8 cellular contexts compared by ENCODE assay signal in the genomic region with DNA sequence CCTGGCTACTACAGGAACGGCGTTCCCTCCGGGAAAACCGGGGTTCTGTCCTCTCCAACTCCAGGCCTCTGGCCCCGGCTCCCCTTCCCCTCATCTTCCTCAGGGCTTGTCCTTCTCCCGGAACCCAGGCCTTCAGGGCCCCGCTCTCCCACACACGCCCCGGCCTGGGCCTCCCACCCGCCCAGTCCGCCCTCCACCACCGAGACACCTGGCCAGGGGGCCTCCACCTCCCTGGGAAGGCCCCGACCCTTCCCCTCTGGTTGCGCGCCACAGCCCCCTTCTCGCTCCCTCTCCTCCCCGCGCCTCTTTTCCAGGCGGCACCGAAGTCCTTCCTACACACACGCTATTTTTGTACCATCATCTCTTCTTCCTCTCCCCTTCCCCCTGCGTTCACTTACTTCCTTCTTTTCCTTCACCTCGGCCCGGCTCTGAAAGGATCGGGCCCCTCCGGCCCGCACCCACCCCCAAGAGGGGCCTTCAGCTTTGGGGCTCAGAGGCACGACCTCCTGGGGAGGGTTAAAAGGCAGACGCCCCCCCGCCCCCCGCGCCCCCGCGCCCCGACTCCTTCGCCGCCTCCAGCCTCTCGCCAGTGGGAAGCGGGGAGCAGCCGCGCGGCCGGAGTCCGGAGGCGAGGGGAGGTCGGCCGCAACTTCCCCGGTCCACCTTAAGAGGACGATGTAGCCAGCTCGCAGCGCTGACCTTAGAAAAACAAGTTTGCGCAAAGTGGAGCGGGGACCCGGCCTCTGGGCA. TPM values are rescaled to one million over a fixed set of nuclear protein-coding genes. Genes with fewer than 3 reads are reported as not detected.
DNase-seq lines count a peak whose midpoint lies in the region; ATAC-seq and TF ChIP-seq lines count a peak whose summit lies in the region.

No MANE protein-coding gene starts in this region.

- no peaks in the 10 kb centered on the region for H3K36me3 Mint-ChIP-seq in activated CD8-positive, alpha-beta T cell treated with anti-CD3 and anti-CD28 coated beads for 36 hours (ENCODE audit: low read depth)
- no peaks in the 10 kb centered on the region for H3K36me3 Mint-ChIP-seq in activated CD8-positive, alpha-beta T cell treated with anti-CD3 and anti-CD28 coated beads, Interleukin-2, amount 10 ng/mL, durations not matched to agents 7 days and 5 days (ENCODE audit: low read depth)
- no peaks in the 10 kb centered on the region for H3K36me3 Mint-ChIP-seq in memory B cell

- H3K4me3 ChIP-seq in transverse colon, result peak overlapping the region; percentile 50 to 73 (median 64)

- no peak for TF ChIP-seq CTCF in activated CD8-positive, alpha-beta T cell treated with anti-CD3 and anti-CD28 coated beads for 36 hours (IDR thresholded peaks at IDR 0.05)
- TF ChIP-seq CTCF in transverse colon (IDR thresholded peaks at IDR 0.05), result no peak

- no peak overlapping the region for H3K27ac Mint-ChIP-seq in activated CD8-positive, alpha-beta T cell treated with anti-CD3 and anti-CD28 coated beads for 36 hours
- H3K27ac Mint-ChIP-seq in activated CD8-positive, alpha-beta T cell treated with anti-CD3 and anti-CD28 coated beads, Interleukin-2, amount 10 ng/mL, durations not matched to agents 7 days and 5 days, result no peak overlapping the region
- peak overlapping the region; percentile 65 for H3K27ac Mint-ChIP-seq in memory B cell

- peak overlapping the region; percentile 90 for H3K27ac ChIP-seq in caudate nucleus (ENCODE audit: low read depth, low read length)
- H3K27ac ChIP-seq in transverse colon, result peak overlapping the region; percentile 80 to 90 (median 86)

- ATAC-seq in activated CD8-positive, alpha-beta T cell treated with anti-CD3 and anti-CD28 coated beads for 36 hours, result no peak
- no peak for ATAC-seq in activated CD8-positive, alpha-beta T cell treated with anti-CD3 and anti-CD28 coated beads, Interleukin-2, amount 10 ng/mL, durations not matched to agents 7 days and 5 days
- ATAC-seq in memory B cell (ENCODE audit: low read depth) (no peak), HG03045 (IDR thresholded peaks at IDR 0.05; ENCODE audit: unreplicated experiment) (no peak)

- POLR2A ChIA-PET in activated CD8-positive, alpha-beta T cell treated with anti-CD3 and anti-CD28 coated beads for 36 hours (lab: Charles Lee), result no interaction called here
- POLR2A ChIA-PET in activated CD8-positive, alpha-beta T cell treated with anti-CD3 and anti-CD28 coated beads, Interleukin-2, amount 10 ng/mL, durations not matched to agents 7 days and 5 days (lab: Charles Lee), result no interaction called here

- intact Hi-C loops in activated CD8-positive, alpha-beta T cell treated with anti-CD3 and anti-CD28 coated beads for 36 hours (cut with micrococcal nuclease), result no loop called here
- intact Hi-C loops in transverse colon (cut with DNase I; ENCODE audit: low total_unique reads), result loop anchor here (10.0 kb wide), 1 partner anchor 49 kb away; no protein-coding TSS in a partner anchor

- H3K4me1 Mint-ChIP-seq in activated CD8-positive, alpha-beta T cell treated with anti-CD3 and anti-CD28 coated beads for 36 hours (ENCODE audit: low read depth), result no peaks in the 10 kb centered on the region
- H3K4me1 Mint-ChIP-seq in activated CD8-positive, alpha-beta T cell treated with anti-CD3 and anti-CD28 coated beads, Interleukin-2, amount 10 ng/mL, durations not matched to agents 7 days and 5 days (ENCODE audit: low read depth), result no peaks in the 10 kb centered on the region
- H3K4me1 Mint-ChIP-seq in memory B cell, result peaks cover 38% of the 10 kb centered on the region

- TF ChIP-seq POLR2A in transverse colon (IDR thresholded peaks at IDR 0.05), result no peak

- no peak for DNase-seq in activated CD8-positive, alpha-beta T cell treated with anti-CD3 and anti-CD28 coated beads for 36 hours
- no peak for DNase-seq in activated CD8-positive, alpha-beta T cell treated with anti-CD3 and anti-CD28 coated beads, Interleukin-2, amount 10 ng/mL, durations not matched to agents 7 days and 5 days
- peak in 25 of 61 donors; percentile 27 to 76 (median 55) for DNase-seq in caudate nucleus (lab: John Stamatoyannopoulos, UW)
- no peak for DNase-seq in memory B cell (ENCODE audit: low spot score in 2 of 2)
- no peak for DNase-seq in transverse colon
- no peak for DNase-seq in GM19240 (ENCODE audit: insufficient read length, low spot score)
- DNase-seq in SHP77 (lab: John Stamatoyannopoulos, UW), result no peak

- H3K27me3 Mint-ChIP-seq in activated CD8-positive, alpha-beta T cell treated with anti-CD3 and anti-CD28 coated beads for 36 hours, result peaks cover 43% of the 10 kb centered on the region
- H3K27me3 Mint-ChIP-seq in activated CD8-positive, alpha-beta T cell treated with anti-CD3 and anti-CD28 coated beads, Interleukin-2, amount 10 ng/mL, durations not matched to agents 7 days and 5 days (ENCODE audit: low read depth), result peaks cover 60% of the 10 kb centered on the region
- peaks cover 2% of the 10 kb centered on the region for H3K27me3 Mint-ChIP-seq in memory B cell

- in situ Hi-C loops in transverse colon (cut with MboI; ENCODE audit: low pct_ligation_motif_present in 1 of 4, low pct_unique_long_range_greater_than_20kb in 1 of 4, low sequenced_read_pairs in 3 of 4), result no loop called here

- no peak for TF ChIP-seq EP300 in transverse colon (IDR thresholded peaks at IDR 0.05; ENCODE audit: low read depth)

- 16 to 28% methylated on average over 14 to 35 of the region's 54 CpGs for WGBS in transverse colon (ENCODE audit: low coverage in 1 of 2), 2 donors

- no peaks in the 10 kb centered on the region for H3K9me3 ChIP-seq in transverse colon

- peak overlapping the region; percentile 33 for H3K4me3 Mint-ChIP-seq in activated CD8-positive, alpha-beta T cell treated with anti-CD3 and anti-CD28 coated beads for 36 hours
- no peak overlapping the region for H3K4me3 Mint-ChIP-seq in activated CD8-positive, alpha-beta T cell treated with anti-CD3 and anti-CD28 coated beads, Interleukin-2, amount 10 ng/mL, durations not matched to agents 7 days and 5 days
- peak overlapping the region; percentile 74 for H3K4me3 Mint-ChIP-seq in memory B cell

- CTCF ChIA-PET in activated CD8-positive, alpha-beta T cell treated with anti-CD3 and anti-CD28 coated beads for 36 hours (lab: Charles Lee), result no interaction called here
- CTCF ChIA-PET in activated CD8-positive, alpha-beta T cell treated with anti-CD3 and anti-CD28 coated beads, Interleukin-2, amount 10 ng/mL, durations not matched to agents 7 days and 5 days (lab: Charles Lee), result no interaction called here

- peaks cover 0 to 44% (median 13%) of the 10 kb centered on the region in 4 donors for H3K4me1 ChIP-seq in transverse colon

- peaks cover 11% of the 10 kb centered on the region for H3K27me3 ChIP-seq in transverse colon

- H3K9me3 Mint-ChIP-seq in activated CD8-positive, alpha-beta T cell treated with anti-CD3 and anti-CD28 coated beads for 36 hours, result no peaks in the 10 kb centered on the region
- no peaks in the 10 kb centered on the region for H3K9me3 Mint-ChIP-seq in activated CD8-positive, alpha-beta T cell treated with anti-CD3 and anti-CD28 coated beads, Interleukin-2, amount 10 ng/mL, durations not matched to agents 7 days and 5 days (ENCODE audit: insufficient read depth)
- no peaks in the 10 kb centered on the region for H3K9me3 Mint-ChIP-seq in memory B cell

- H3K36me3 ChIP-seq in transverse colon, result no peaks in the 10 kb centered on the region

RNA-seq across cellular contexts. Expression of a gene that starts 1.3 kb away (rescaled TPM):
- under 1 TPM; 0.09 TPM for total RNA-seq in activated CD8-positive, alpha-beta T cell treated with anti-CD3 and anti-CD28 coated beads for 36 hours
- not detected for total RNA-seq in activated CD8-positive, alpha-beta T cell treated with anti-CD3 and anti-CD28 coated beads, Interleukin-2, amount 10 ng/mL, durations not matched to agents 7 days and 5 days
- 10 to 100 TPM in 3 of 4 donors, 1 to 10 TPM in 1; 9.0 to 46.6 (median 18.6) TPM for total RNA-seq in transverse colon

Comparison
In these comparisons a context has a peak if more than half of its experiments do, and no peak if none do; other contexts are left out.
1. RNA of a gene that starts 1.3 kb away (total RNA-seq): 9.0 to 46.6 TPM in transverse colon; 0.09 TPM in activated CD8-positive, alpha-beta T cell treated with anti-CD3 and anti-CD28 coated beads for 36 hours and not detected in activated CD8-positive, alpha-beta T cell treated with anti-CD3 and anti-CD28 coated beads, Interleukin-2, amount 10 ng/mL, durations not matched to agents 7 days and 5 days; every median in the first group is over 4 times any median in the second.